1 cellular context compared by ENCODE assay signal in the genomic region with DNA sequence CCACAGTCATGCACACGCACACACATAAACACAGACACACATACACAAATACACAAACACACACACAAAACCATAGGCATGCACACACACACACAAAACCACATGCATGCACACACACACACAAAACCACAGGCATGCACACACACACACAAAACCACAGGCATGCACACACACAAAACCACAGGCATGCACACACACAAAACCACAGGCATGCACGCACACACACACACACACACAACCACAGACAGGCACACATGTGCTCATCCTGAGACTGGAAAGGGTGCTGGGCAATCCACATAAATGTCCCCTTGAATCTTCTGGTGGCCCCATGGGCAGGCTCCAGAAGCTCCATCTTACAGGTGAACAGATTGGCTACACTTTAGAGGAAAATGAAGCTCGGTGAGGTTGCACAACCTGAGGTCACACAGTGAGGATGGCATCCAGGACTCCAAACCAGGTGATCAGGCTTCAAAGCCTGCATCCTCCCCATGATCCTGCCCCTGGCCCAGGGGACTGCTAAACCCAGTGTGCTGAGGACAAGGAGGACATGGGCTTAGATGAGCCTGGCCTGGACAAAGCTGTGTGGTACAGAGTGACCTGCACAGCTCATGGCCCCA.
TF ChIP-seq lines count a peak whose summit lies in the region.

No MANE protein-coding gene starts in this region.

TF ChIP-seq in GM12878, 131 proteins besides CTCF, POLR2A, EP300 and RAD21:
- TF ChIP-seq ZBTB4 (CRISPR knock-in tag; IDR thresholded peaks at IDR 0.05) (no peak), TCF3 (IDR thresholded peaks at IDR 0.05; ENCODE audit: borderline replicate concordance, insufficient read depth, low read depth, low read length) (no peak), RUNX3 (IDR thresholded peaks at IDR 0.05; ENCODE audit: low read length) (peak; percentile 86), SUPT20H (IDR thresholded peaks at IDR 0.05; ENCODE audit: borderline replicate concordance, control insufficient read depth, low read depth, low read length) (no peak), ZNF384 (IDR thresholded peaks at IDR 0.05; ENCODE audit: borderline replicate concordance, low read depth, low read length) (no peak), YBX1 (IDR thresholded peaks at IDR 0.05) (no peak), REST (IDR thresholded peaks at IDR 0.05; ENCODE audit: low read depth, low read length) (no peak), KAT2A (conservative IDR thresholded peaks at IDR 0.05; ENCODE audit: control insufficient read depth, low read depth, low read length) (no peak), NRF1 (conservative IDR thresholded peaks at IDR 0.05; ENCODE audit: low read depth, low read length) (no peak), ZSCAN29 (IDR thresholded peaks at IDR 0.05) (no peak), SREBF1 (IDR thresholded peaks at IDR 0.05; ENCODE audit: low read length) (no peak), NR2C2 (IDR thresholded peaks at IDR 0.05; ENCODE audit: borderline replicate concordance, control insufficient read depth, insufficient read length, low read depth) (no peak), PML (IDR thresholded peaks at IDR 0.05; ENCODE audit: low read length) (no peak), BMI1 (IDR thresholded peaks at IDR 0.05; ENCODE audit: borderline replicate concordance) (no peak), E2F4 (IDR thresholded peaks at IDR 0.05; ENCODE audit: low read depth, low read length) (no peak), SUZ12 (IDR thresholded peaks at IDR 0.05; ENCODE audit: unreplicated experiment) (no peak), MAX (IDR thresholded peaks at IDR 0.05; ENCODE audit: low read depth, low read length) (no peak), ZBTB33 (IDR thresholded peaks at IDR 0.05) (no peak)
- TF ChIP-seq, protein P1, sequence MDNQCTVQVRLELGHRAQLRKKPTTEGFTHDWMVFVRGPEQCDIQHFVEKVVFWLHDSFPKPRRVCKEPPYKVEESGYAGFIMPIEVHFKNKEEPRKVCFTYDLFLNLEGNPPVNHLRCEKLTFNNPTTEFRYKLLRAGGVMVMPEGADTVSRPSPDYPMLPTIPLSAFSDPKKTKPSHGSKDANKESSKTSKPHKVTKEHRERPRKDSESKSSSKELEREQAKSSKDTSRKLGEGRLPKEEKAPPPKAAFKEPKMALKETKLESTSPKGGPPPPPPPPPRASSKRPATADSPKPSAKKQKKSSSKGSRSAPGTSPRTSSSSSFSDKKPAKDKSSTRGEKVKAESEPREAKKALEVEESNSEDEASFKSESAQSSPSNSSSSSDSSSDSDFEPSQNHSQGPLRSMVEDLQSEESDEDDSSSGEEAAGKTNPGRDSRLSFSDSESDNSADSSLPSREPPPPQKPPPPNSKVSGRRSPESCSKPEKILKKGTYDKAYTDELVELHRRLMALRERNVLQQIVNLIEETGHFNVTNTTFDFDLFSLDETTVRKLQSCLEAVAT (IDR thresholded peaks at IDR 0.05) = peak; percentile 66; the same call in 1 of the 2 replicates
- TF ChIP-seq, protein P2, sequence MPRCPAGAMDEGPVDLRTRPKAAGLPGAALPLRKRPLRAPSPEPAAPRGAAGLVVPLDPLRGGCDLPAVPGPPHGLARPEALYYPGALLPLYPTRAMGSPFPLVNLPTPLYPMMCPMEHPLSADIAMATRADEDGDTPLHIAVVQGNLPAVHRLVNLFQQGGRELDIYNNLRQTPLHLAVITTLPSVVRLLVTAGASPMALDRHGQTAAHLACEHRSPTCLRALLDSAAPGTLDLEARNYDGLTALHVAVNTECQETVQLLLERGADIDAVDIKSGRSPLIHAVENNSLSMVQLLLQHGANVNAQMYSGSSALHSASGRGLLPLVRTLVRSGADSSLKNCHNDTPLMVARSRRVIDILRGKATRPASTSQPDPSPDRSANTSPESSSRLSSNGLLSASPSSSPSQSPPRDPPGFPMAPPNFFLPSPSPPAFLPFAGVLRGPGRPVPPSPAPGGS (IDR thresholded peaks at IDR 0.05; ENCODE audit: borderline replicate concordance, insufficient read depth, low read depth, low read length, poor library complexity, severe bottlenecking) = peak; percentile 15
